In the genomic region with DNA sequence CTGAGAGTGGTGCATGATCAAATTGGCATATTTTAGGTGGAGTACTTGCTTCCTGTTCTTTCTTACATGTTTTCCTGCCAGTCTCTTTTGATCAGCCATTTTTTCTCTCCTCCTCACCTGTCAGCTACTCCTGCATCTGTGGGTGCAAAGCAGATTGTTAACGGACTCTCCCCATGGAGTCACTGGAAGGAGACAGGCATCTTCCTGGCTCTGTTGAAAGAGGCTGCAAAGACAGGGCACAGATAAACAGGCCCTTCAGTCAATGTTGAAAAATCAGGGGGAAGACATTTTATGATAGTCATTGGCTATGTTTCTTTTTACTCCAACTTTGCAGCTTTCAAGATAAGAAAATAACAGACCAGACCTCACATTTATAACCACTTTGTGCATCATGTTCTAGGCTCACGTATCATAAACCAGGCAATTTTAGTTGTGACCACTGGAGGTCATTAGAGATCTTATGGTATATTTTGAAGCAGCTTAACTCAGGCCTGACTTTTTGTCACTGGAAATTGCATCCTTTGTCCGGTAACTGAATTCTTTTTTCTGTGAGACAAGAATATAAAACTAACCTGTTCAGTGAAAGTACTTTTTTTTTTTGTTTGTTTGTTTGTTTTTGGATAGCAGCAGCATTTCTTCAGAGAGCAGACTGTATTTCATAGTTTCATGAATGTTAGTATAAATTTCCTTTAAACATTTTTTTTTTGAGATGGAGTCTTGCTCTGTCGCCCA, we compare ENCODE assay signal across 9 cellular contexts. TPM values are rescaled to one million over a fixed set of nuclear protein-coding genes. Genes with fewer than 3 reads are reported as not detected.
DNase-seq lines count a peak whose midpoint lies in the region; ATAC-seq and TF ChIP-seq lines count a peak whose summit lies in the region.
"Had no signal": no experiment of that assay in that cellular context is flagged by ENCODE, and none has a peak within 500 bp of the region (broad histone marks: within the 10 kb centered on the region; RNA-seq: fewer than 3 reads in every experiment).

No MANE protein-coding gene starts in this region.

- POLR2A ChIA-PET in WTC11 (lab: Charles Lee) = no interaction called here

- no peaks in the 10 kb centered on the region for H3K36me3 Mint-ChIP-seq in WTC11

- H3K27me3 Mint-ChIP-seq in WTC11 (ENCODE audit: low read depth) = no peaks in the 10 kb centered on the region

- CTCF ChIA-PET in WTC11 (lab: Charles Lee) = interaction anchor here (0.8 to 1.3 kb wide), 8 partner anchors 9 to 294 kb away, joined by 3 to 9 read pairs (median 3); a partner anchor contains a TSS

- peak; percentile 72 for ATAC-seq in GM18873 (IDR thresholded peaks at IDR 0.05; ENCODE audit: low FRiP score, unreplicated experiment)
- ATAC-seq in HG03135 (IDR thresholded peaks at IDR 0.05; ENCODE audit: unreplicated experiment) = peak; percentile 60
- ATAC-seq in WTC11 = peak; percentile 50

- TF ChIP-seq CTCF in WTC11 (IDR thresholded peaks at IDR 0.05) = peak; percentile 41

- peaks cover 32% of the 10 kb centered on the region for H3K4me1 Mint-ChIP-seq in WTC11

- no peaks in the 10 kb centered on the region for H3K9me3 Mint-ChIP-seq in WTC11

- H3K27ac Mint-ChIP-seq in WTC11 = peak overlapping the region; percentile 53; the same call in 1 of the 2 replicates

- H3K4me3 Mint-ChIP-seq in WTC11 = no peak overlapping the region

- DNase-seq in COLO829 (ENCODE audit: low spot score) (peak; percentile 57), NCI-H2196 treated with DMSO at 0.1 percent for 48 hours (lab: John Stamatoyannopoulos, UW; ENCODE audit: unreplicated experiment) (peak; percentile 51), WTC11 (ENCODE audit: low spot score) (no peak), glomerular endothelial cell (ENCODE audit: extremely low read depth, low read depth, low spot score) (peak; percentile 60), putamen (ENCODE audit: low spot score) (peak; percentile 40), GM19240 (ENCODE audit: insufficient read length, low spot score) (no peak)

TF ChIP-seq in WTC11, 78 proteins besides CTCF, POLR2A, EP300 and RAD21:
- TF ChIP-seq SOX15 (CRISPR knock-in tag; IDR thresholded peaks at IDR 0.05) = no peak
- TF ChIP-seq RORB (CRISPR knock-in tag; IDR thresholded peaks at IDR 0.05) = no peak
- no peak for TF ChIP-seq OVOL2 (CRISPR knock-in tag; IDR thresholded peaks at IDR 0.05; ENCODE audit: borderline replicate concordance)
- TF ChIP-seq, protein P1, sequence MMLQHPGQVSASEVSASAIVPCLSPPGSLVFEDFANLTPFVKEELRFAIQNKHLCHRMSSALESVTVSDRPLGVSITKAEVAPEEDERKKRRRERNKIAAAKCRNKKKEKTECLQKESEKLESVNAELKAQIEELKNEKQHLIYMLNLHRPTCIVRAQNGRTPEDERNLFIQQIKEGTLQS (CRISPR knock-in tag; conservative IDR thresholded peaks at IDR 0.05) = no peak
- no peak for TF ChIP-seq ZNF423 (CRISPR knock-in tag; IDR thresholded peaks at IDR 0.05)
- TF ChIP-seq NFYB (CRISPR knock-in tag; conservative IDR thresholded peaks at IDR 0.05; ENCODE audit: low read depth) = no peak
- TF ChIP-seq, protein P2, sequence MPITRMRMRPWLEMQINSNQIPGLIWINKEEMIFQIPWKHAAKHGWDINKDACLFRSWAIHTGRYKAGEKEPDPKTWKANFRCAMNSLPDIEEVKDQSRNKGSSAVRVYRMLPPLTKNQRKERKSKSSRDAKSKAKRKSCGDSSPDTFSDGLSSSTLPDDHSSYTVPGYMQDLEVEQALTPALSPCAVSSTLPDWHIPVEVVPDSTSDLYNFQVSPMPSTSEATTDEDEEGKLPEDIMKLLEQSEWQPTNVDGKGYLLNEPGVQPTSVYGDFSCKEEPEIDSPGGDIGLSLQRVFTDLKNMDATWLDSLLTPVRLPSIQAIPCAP (CRISPR knock-in tag; IDR thresholded peaks at IDR 0.05) = no peak

RNA-seq across cellular contexts. Expression of a gene that starts 20.1 kb away (rescaled TPM):
- total RNA-seq in WTC11 (2021) = not detected in 3 replicates
- total RNA-seq in glomerular endothelial cell = 0.12 TPM in 1 of 2 replicates, not detected in the other
- total RNA-seq: T-helper 2 cell treated with Interferon-gamma antibody and Interleukin-4, amounts not matched to agents 100 ng/mL and 5 ng/mL, for 36 hours had no signal

RNA-seq across cellular contexts. Expression of a gene that starts 42.4 kb away (rescaled TPM):
- total RNA-seq in WTC11 (2021) (8.7 to 10.7 TPM (median 10.6 TPM) in 3 replicates), glomerular endothelial cell (10.2 and 12.1 TPM in 2 replicates)

Comparison
In these comparisons a context has a peak if more than half of its experiments do, and no peak if none do; other contexts are left out.
1. DNase-seq: peak in COLO829 (single experiment), NCI-H2196 treated with DMSO at 0.1 percent for 48 hours (single experiment), glomerular endothelial cell (single experiment) and putamen (single experiment); none in WTC11 (single experiment) and GM19240 (single experiment).
2. Peak in every context shown above with its lines, with median percentiles within 50 percentile points of each other: ATAC-seq.